Comparison of ENCODE assay signal across 1 cellular context in the genomic region with DNA sequence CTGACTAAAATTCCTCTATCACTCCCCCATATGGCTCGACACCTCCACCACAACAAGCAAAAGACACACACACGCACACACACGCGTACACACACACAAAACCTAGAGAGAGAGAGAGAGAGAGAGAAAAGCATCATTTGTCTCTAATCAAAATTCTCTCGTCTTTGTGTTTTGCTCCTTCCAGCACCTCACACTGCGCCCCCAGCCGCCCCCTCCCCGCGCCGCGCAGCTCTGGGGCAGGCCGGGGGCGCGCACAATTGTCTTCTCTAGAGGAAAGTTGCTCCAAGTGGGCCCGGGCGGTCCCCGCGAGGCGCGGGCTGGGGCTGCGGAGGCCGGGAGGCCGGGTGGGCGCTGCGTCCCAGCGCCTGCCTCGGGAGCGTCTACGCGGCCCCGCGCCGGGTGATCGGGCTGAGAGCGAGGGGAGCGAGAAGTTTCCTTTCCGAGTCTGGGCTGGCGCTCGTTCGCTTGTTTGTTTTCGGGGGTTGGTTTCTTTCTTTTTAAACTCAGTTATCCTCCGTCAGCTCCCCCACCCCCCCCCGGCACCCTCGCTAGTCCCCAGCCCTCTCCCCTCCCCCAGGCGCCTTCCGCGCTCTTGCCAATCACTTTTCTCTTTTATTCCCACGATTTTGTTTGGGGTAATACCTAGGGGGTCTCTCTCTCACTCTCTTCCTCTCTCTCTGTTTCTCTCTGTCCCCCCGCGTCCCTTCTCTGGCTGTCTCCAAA.
TF ChIP-seq lines count a peak whose summit lies in the region.

No MANE protein-coding gene starts in this region.

TF ChIP-seq in K562, 482 proteins besides CTCF, POLR2A, EP300 and RAD21 (continued from another document and continues in another):
- TF ChIP-seq, protein P1, sequence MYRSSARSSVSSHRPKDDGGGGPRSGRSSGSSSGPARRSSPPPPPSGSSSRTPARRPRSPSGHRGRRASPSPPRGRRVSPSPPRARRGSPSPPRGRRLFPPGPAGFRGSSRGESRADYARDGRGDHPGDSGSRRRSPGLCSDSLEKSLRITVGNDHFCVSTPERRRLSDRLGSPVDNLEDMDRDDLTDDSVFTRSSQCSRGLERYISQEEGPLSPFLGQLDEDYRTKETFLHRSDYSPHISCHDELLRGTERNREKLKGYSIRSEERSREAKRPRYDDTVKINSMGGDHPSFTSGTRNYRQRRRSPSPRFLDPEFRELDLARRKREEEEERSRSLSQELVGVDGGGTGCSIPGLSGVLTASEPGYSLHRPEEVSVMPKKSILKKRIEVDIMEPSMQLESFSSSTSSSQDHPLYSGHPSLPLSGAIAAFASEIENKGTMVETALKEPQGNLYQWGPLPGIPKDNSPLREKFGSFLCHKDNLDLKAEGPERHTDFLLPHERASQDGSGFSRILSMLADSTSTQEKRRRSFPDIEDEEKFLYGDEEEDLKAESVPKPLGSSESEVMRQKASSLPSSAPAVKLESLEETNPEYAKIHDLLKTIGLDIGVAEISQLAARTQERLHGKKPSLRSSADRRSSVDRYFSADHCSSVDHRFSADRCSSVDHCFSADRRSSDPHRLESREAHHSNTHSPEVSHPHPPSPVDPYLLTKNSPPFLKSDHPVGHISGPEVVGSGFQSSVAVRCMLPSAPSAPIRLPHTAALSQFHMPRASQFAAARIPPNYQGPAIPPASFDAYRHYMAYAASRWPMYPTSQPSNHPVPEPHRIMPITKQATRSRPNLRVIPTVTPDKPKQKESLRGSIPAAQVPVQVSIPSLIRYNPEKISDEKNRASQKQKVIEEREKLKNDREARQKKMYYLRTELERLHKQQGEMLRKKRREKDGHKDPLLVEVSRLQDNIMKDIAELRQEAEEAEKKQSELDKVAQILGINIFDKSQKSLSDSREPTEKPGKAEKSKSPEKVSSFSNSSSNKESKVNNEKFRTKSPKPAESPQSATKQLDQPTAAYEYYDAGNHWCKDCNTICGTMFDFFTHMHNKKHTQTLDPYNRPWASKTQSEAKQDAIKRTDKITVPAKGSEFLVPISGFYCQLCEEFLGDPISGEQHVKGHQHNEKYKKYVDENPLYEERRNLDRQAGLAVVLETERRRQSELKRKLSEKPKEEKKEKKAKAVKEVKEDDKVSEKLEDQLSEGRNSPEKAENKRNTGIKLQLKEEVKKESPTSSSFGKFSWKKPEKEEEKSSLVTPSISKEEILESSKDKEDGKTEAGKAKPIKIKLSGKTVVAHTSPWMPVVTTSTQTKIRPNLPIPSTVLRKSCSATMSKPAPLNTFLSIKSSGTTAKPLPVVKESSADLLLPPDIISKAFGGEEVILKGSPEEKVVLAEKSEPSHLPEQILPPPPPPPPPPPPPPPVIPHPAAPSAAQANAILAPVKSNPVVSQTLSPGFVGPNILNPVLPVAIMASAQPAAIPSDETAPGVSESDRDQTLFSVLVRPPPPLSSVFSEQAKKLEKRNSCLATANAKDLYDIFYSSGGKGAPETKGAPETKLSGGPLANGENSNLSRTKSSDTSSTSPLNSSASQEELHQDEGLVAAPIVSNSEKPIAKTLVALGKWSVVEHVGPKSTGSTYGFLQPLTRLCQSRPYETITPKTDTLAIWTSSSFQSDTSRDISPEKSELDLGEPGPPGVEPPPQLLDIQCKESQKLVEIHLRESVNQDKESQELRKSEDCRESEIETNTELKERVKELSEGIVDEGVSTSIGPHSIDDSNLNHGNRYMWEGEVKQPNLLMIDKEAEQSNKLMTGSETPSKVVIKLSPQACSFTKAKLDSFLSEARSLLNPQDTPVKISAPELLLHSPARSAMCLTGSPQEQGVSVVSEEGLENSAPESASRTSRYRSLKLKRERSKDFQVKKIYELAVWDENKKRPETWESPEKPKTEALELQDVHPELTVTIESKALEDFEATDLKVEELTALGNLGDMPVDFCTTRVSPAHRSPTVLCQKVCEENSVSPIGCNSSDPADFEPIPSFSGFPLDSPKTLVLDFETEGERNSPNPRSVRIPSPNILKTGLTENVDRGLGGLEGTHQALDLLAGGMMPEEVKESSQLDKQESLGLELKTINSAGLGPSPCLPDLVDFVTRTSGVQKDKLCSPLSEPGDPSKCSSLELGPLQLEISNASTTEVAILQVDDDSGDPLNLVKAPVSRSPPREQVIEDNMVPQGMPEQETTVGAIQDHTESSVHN (IDR thresholded peaks at IDR 0.05; ENCODE audit: borderline replicate concordance in 1 of 2, low read depth in 1 of 2): no peak
- TF ChIP-seq NR2F6 (CRISPR knock-in tag; IDR thresholded peaks at IDR 0.05) (no peak), ZNF324 (CRISPR knock-in tag; IDR thresholded peaks at IDR 0.05) (no peak), EWSR1 (IDR thresholded peaks at IDR 0.05; ENCODE audit: borderline replicate concordance, low read depth, partially characterized antibody) (no peak), HNRNPL (IDR thresholded peaks at IDR 0.05; ENCODE audit: low read depth, low read length) (no peak), ZNF584 (CRISPR knock-in tag; IDR thresholded peaks at IDR 0.05; ENCODE audit: low read depth) (no peak), TEAD4 (IDR thresholded peaks at IDR 0.05; ENCODE audit: low read length) (peak; percentile 47; the same call in 1 of the 2 replicates), TEAD4 (CRISPR knock-in tag; IDR thresholded peaks at IDR 0.05; ENCODE audit: borderline replicate concordance) (no peak), ZNF76 (CRISPR knock-in tag; IDR thresholded peaks at IDR 0.05; ENCODE audit: borderline replicate concordance) (no peak), TOE1 (IDR thresholded peaks at IDR 0.05; ENCODE audit: borderline replicate concordance) (no peak), TOE1 (CRISPR knock-in tag; IDR thresholded peaks at IDR 0.05; ENCODE audit: borderline replicate concordance, low read depth) (no peak), EZH2 (IDR thresholded peaks at IDR 0.05; ENCODE audit: borderline replicate concordance, low read depth, low read length) (no peak), SIRT6 (IDR thresholded peaks at IDR 0.05; ENCODE audit: low read depth, low read length) (no peak), RBFOX2 (IDR thresholded peaks at IDR 0.05; ENCODE audit: low read depth, low read length) (peak; percentile 93), HEY1 (CRISPR knock-in tag; IDR thresholded peaks at IDR 0.05; ENCODE audit: borderline replicate concordance) (no peak), SNRNP70 (optimal IDR thresholded peaks at IDR 0.05; ENCODE audit: low read depth, low read length) (no peak), POLR3A (IDR thresholded peaks at IDR 0.05; ENCODE audit: borderline replicate concordance, extremely low read depth, insufficient read depth, insufficient read length) (no peak), SAFB (IDR thresholded peaks at IDR 0.05; ENCODE audit: borderline replicate concordance, low read depth, low read length) (0 out of 2 replicates have a peak, but pooled peaks have one; percentile 16), CEBPB (tag; IDR thresholded peaks at IDR 0.05) (no peak), MYNN (IDR thresholded peaks at IDR 0.05) (no peak), MYNN (CRISPR knock-in tag; IDR thresholded peaks at IDR 0.05) (no peak), ATF1 (CRISPR knock-in tag; IDR thresholded peaks at IDR 0.05) (no peak), ATF1 (tag; IDR thresholded peaks at IDR 0.05) (peak; percentile 30), ZNF133 (CRISPR knock-in tag; IDR thresholded peaks at IDR 0.05) (no peak), MTA1 (IDR thresholded peaks at IDR 0.05; ENCODE audit: borderline replicate concordance) (no peak), FOXM1 (IDR thresholded peaks at IDR 0.05; ENCODE audit: low read depth) (no peak), FOXM1 (CRISPR knock-in tag; IDR thresholded peaks at IDR 0.05; ENCODE audit: low read depth) (no peak), ZNF785 (CRISPR knock-in tag; IDR thresholded peaks at IDR 0.05) (no peak), MECOM (CRISPR knock-in tag; IDR thresholded peaks at IDR 0.05) (no peak), ZNF41 (CRISPR knock-in tag; conservative IDR thresholded peaks at IDR 0.05) (no peak), KAT8 (IDR thresholded peaks at IDR 0.05; ENCODE audit: low read depth) (no peak), RBM22 (IDR thresholded peaks at IDR 0.05; ENCODE audit: low read depth, low read length, poor library complexity, severe bottlenecking) (peak; percentile 90), SMC3 (conservative IDR thresholded peaks at IDR 0.05; ENCODE audit: insufficient read depth, low read depth, low read length) (no peak), ZNF165 (CRISPR knock-in tag; IDR thresholded peaks at IDR 0.05; ENCODE audit: borderline replicate concordance) (no peak), SREBF1 (IDR thresholded peaks at IDR 0.05; ENCODE audit: borderline replicate concordance, low read depth, low read length) (no peak), FUS (optimal IDR thresholded peaks at IDR 0.05; ENCODE audit: low read depth, low read length) (no peak), CBX3 (IDR thresholded peaks at IDR 0.05; ENCODE audit: borderline replicate concordance in 1 of 2, low read length in 2 of 2) (no peak), L3MBTL2 (IDR thresholded peaks at IDR 0.05) (no peak)
- TF ChIP-seq, protein P2, sequence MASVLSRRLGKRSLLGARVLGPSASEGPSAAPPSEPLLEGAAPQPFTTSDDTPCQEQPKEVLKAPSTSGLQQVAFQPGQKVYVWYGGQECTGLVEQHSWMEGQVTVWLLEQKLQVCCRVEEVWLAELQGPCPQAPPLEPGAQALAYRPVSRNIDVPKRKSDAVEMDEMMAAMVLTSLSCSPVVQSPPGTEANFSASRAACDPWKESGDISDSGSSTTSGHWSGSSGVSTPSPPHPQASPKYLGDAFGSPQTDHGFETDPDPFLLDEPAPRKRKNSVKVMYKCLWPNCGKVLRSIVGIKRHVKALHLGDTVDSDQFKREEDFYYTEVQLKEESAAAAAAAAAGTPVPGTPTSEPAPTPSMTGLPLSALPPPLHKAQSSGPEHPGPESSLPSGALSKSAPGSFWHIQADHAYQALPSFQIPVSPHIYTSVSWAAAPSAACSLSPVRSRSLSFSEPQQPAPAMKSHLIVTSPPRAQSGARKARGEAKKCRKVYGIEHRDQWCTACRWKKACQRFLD (CRISPR knock-in tag; IDR thresholded peaks at IDR 0.05): no peak
- TF ChIP-seq, protein P3, sequence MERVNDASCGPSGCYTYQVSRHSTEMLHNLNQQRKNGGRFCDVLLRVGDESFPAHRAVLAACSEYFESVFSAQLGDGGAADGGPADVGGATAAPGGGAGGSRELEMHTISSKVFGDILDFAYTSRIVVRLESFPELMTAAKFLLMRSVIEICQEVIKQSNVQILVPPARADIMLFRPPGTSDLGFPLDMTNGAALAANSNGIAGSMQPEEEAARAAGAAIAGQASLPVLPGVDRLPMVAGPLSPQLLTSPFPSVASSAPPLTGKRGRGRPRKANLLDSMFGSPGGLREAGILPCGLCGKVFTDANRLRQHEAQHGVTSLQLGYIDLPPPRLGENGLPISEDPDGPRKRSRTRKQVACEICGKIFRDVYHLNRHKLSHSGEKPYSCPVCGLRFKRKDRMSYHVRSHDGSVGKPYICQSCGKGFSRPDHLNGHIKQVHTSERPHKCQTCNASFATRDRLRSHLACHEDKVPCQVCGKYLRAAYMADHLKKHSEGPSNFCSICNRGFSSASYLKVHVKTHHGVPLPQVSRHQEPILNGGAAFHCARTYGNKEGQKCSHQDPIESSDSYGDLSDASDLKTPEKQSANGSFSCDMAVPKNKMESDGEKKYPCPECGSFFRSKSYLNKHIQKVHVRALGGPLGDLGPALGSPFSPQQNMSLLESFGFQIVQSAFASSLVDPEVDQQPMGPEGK (CRISPR knock-in tag; IDR thresholded peaks at IDR 0.05; ENCODE audit: borderline replicate concordance): no peak
- TF ChIP-seq, protein P4, sequence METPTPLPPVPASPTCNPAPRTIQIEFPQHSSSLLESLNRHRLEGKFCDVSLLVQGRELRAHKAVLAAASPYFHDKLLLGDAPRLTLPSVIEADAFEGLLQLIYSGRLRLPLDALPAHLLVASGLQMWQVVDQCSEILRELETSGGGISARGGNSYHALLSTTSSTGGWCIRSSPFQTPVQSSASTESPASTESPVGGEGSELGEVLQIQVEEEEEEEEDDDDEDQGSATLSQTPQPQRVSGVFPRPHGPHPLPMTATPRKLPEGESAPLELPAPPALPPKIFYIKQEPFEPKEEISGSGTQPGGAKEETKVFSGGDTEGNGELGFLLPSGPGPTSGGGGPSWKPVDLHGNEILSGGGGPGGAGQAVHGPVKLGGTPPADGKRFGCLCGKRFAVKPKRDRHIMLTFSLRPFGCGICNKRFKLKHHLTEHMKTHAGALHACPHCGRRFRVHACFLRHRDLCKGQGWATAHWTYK (CRISPR knock-in tag; IDR thresholded peaks at IDR 0.05): peak; percentile 24; the same call in 1 of the 2 replicates
- TF ChIP-seq, protein P5, sequence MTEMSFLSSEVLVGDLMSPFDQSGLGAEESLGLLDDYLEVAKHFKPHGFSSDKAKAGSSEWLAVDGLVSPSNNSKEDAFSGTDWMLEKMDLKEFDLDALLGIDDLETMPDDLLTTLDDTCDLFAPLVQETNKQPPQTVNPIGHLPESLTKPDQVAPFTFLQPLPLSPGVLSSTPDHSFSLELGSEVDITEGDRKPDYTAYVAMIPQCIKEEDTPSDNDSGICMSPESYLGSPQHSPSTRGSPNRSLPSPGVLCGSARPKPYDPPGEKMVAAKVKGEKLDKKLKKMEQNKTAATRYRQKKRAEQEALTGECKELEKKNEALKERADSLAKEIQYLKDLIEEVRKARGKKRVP (CRISPR knock-in tag; IDR thresholded peaks at IDR 0.05): no peak
- TF ChIP-seq, protein P6, sequence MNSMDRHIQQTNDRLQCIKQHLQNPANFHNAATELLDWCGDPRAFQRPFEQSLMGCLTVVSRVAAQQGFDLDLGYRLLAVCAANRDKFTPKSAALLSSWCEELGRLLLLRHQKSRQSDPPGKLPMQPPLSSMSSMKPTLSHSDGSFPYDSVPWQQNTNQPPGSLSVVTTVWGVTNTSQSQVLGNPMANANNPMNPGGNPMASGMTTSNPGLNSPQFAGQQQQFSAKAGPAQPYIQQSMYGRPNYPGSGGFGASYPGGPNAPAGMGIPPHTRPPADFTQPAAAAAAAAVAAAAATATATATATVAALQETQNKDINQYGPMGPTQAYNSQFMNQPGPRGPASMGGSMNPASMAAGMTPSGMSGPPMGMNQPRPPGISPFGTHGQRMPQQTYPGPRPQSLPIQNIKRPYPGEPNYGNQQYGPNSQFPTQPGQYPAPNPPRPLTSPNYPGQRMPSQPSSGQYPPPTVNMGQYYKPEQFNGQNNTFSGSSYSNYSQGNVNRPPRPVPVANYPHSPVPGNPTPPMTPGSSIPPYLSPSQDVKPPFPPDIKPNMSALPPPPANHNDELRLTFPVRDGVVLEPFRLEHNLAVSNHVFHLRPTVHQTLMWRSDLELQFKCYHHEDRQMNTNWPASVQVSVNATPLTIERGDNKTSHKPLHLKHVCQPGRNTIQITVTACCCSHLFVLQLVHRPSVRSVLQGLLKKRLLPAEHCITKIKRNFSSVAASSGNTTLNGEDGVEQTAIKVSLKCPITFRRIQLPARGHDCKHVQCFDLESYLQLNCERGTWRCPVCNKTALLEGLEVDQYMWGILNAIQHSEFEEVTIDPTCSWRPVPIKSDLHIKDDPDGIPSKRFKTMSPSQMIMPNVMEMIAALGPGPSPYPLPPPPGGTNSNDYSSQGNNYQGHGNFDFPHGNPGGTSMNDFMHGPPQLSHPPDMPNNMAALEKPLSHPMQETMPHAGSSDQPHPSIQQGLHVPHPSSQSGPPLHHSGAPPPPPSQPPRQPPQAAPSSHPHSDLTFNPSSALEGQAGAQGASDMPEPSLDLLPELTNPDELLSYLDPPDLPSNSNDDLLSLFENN (IDR thresholded peaks at IDR 0.05; ENCODE audit: low read depth in 2 of 2, low read length in 2 of 2): no peak
